In genomic region chr11:134001596-134001995, GRCh38 we compare ENCODE assay signal across 20 cellular contexts. TPM values are rescaled to one million over a fixed set of nuclear protein-coding genes. Genes with fewer than 3 reads are reported as not detected.
A peak's percentile ranks its signal among the peaks of the same experiment; 100 is the strongest.
DNase-seq lines count a peak whose midpoint lies in the region; ATAC-seq lines count a peak whose summit lies in the region.
"Had no signal": no experiment of that assay in that cellular context is flagged by ENCODE, and none has a peak within 500 bp of the region (broad histone marks: within the 10 kb centered on the region; RNA-seq: fewer than 3 reads in every experiment).

No MANE protein-coding gene starts in this region.

- H3K4me3 Mint-ChIP-seq in activated T-helper 17 cell treated with anti-CD3 and anti-CD28 coated beads, Interleukin-2, amount 50 U/mL, for 72 hours: no peak overlapping the region
- H3K4me3 Mint-ChIP-seq: B cell; CD14-positive monocyte; CD4-positive, alpha-beta memory T cell; CD4-positive, CD25-positive, alpha-beta regulatory T cell; CD8-positive, alpha-beta memory T cell had no signal

- H3K36me3 Mint-ChIP-seq in activated T-helper 17 cell treated with anti-CD3 and anti-CD28 coated beads, Interleukin-2, amount 50 U/mL, for 72 hours (ENCODE audit: low read depth): no peaks in the 10 kb centered on the region
- H3K36me3 Mint-ChIP-seq: CD14-positive monocyte; CD4-positive, alpha-beta memory T cell; CD4-positive, CD25-positive, alpha-beta regulatory T cell; CD8-positive, alpha-beta memory T cell had no signal

- H3K9ac ChIP-seq in BLaER1: no peak overlapping the region
- peak overlapping the region; percentile 60 for H3K9ac ChIP-seq in neuronal stem cell (ENCODE audit: low read depth, low read length, poor library complexity)

- no peaks in the 10 kb centered on the region for H3K9me3 ChIP-seq in BLaER1
- H3K9me3 ChIP-seq in neuronal stem cell (replicated peaks in 1 of 2; ENCODE audit: control insufficient read depth in 2 of 2, insufficient read depth in 1 of 2, low read depth in 1 of 2, low read length in 2 of 2): peaks cover 0 to 1% of the 10 kb centered on the region in 2 donors
- H3K9me3 ChIP-seq: A549 had no signal

- H3K36me3 ChIP-seq in BLaER1 (no peaks in the 10 kb centered on the region), neuronal stem cell (replicated peaks in 1 of 2; ENCODE audit: control insufficient read depth in 2 of 2, insufficient read depth in 2 of 2, low read length in 2 of 2) (no peaks in the 10 kb centered on the region)

- ATAC-seq in activated T-helper 17 cell treated with anti-CD3 and anti-CD28 coated beads, Interleukin-2, amount 50 U/mL, for 72 hours (replicated peaks): no peak
- ATAC-seq in HG03097 (IDR thresholded peaks at IDR 0.05; ENCODE audit: low FRiP score, unreplicated experiment): no peak
- no peak for ATAC-seq in HG03354 (IDR thresholded peaks at IDR 0.05; ENCODE audit: poor library complexity, severe bottlenecking, unreplicated experiment)
- ATAC-seq: A549 had no signal

- peak overlapping the region; percentile 72 for H2BK120ac ChIP-seq in neuronal stem cell (ENCODE audit: low read depth, low read length)

- WGBS in neuronal stem cell (ENCODE audit: extremely low coverage in 2 of 2, insufficient read length in 2 of 2, insufficient replicate concordance in 1 of 2), 2 donors: no CpG with 5 or more reads among the region's 6 CpGs

- H3K27me3 ChIP-seq in BLaER1 (no peaks in the 10 kb centered on the region), neuronal stem cell (ENCODE audit: control insufficient read depth in 3 of 3, insufficient read depth in 3 of 3, low read depth in 1 of 3, low read length in 3 of 3) (no peaks in the 10 kb centered on the region)

- no peak overlapping the region for H3K4me3 ChIP-seq in BLaER1
- no peak overlapping the region for H3K4me3 ChIP-seq in neuronal stem cell (ENCODE audit: low read length in 2 of 2)
- H3K4me3 ChIP-seq: A549 had no signal

- no peak overlapping the region for H3K14ac ChIP-seq in neuronal stem cell (ENCODE audit: low read length)

- H3K4me2 ChIP-seq in BLaER1 (peak overlapping the region; percentile 29; the same call in 1 of the 2 replicates), neuronal stem cell (ENCODE audit: insufficient read depth, low read length, poor library complexity, severe bottlenecking) (no peak overlapping the region)
- H3K4me2 ChIP-seq: A549 had no signal

- no peaks in the 10 kb centered on the region for H4K20me1 ChIP-seq in BLaER1

- H2AFZ ChIP-seq in neuronal stem cell (ENCODE audit: low read length): no peak overlapping the region

- peak overlapping the region; percentile 89 for H3K4ac ChIP-seq in neuronal stem cell (ENCODE audit: low read length)

- no peaks in the 10 kb centered on the region for H3K79me1 ChIP-seq in neuronal stem cell (ENCODE audit: low read depth, low read length)

- no peaks in the 10 kb centered on the region for H3K9me3 Mint-ChIP-seq in activated T-helper 17 cell treated with anti-CD3 and anti-CD28 coated beads, Interleukin-2, amount 50 U/mL, for 72 hours
- H3K9me3 Mint-ChIP-seq: CD4-positive, alpha-beta memory T cell; CD8-positive, alpha-beta memory T cell had no signal

- peak overlapping the region; percentile 63 for H2AK5ac ChIP-seq in neuronal stem cell (ENCODE audit: low read depth, low read length)

- H3K4me1 Mint-ChIP-seq in activated T-helper 17 cell treated with anti-CD3 and anti-CD28 coated beads, Interleukin-2, amount 50 U/mL, for 72 hours: no peaks in the 10 kb centered on the region
- H3K4me1 Mint-ChIP-seq: B cell; CD14-positive monocyte; CD4-positive, alpha-beta memory T cell; CD4-positive, CD25-positive, alpha-beta regulatory T cell; CD8-positive, alpha-beta memory T cell had no signal

- H3K27me3 Mint-ChIP-seq in activated T-helper 17 cell treated with anti-CD3 and anti-CD28 coated beads, Interleukin-2, amount 50 U/mL, for 72 hours: no peaks in the 10 kb centered on the region

- peak overlapping the region; percentile 38 for H3K18ac ChIP-seq in neuronal stem cell (ENCODE audit: low read length)

- H4K8ac ChIP-seq in neuronal stem cell (ENCODE audit: low read depth, low read length): no peak overlapping the region

- H3K23ac ChIP-seq in neuronal stem cell (ENCODE audit: low read depth, low read length, poor library complexity): peak overlapping the region; percentile 80

- H2BK15ac ChIP-seq in neuronal stem cell (ENCODE audit: low read length): no peak overlapping the region

- H3K27ac ChIP-seq in BLaER1 (no peak overlapping the region; the same call in 1 of the 2 replicates), neuronal stem cell (replicated peaks; ENCODE audit: low read length) (no peak overlapping the region)
- H3K27ac ChIP-seq: 22Rv1, A549 had no signal

- H3K4me1 ChIP-seq in BLaER1: peaks cover 53% of the 10 kb centered on the region
- no peaks in the 10 kb centered on the region for H3K4me1 ChIP-seq in neuronal stem cell (ENCODE audit: control insufficient read depth in 2 of 2, insufficient read depth in 1 of 2, low read depth in 1 of 2, low read length in 2 of 2)
- H3K4me1 ChIP-seq: A549 had no signal

- no peak for DNase-seq in neuronal stem cell (ENCODE audit: low spot score)
- DNase-seq in DMS153 treated with DMSO at 0.1 percent for 48 hours (lab: John Stamatoyannopoulos, UW; ENCODE audit: unreplicated experiment): no peak
- DNase-seq: AML-193; C1 segment of cervical spinal cord; CD4-positive, alpha-beta memory T cell; CD4-positive, CD25-positive, alpha-beta regulatory T cell; CD8-positive, alpha-beta memory T cell; COR-L47; DMS 273 treated with DMSO at 0.1 percent for 48 hours; DMS153; DMS79 treated with DMSO at 0.1 percent for 48 hours; GF-D8 had no signal

- peak overlapping the region; percentile 85 for H4K91ac ChIP-seq in neuronal stem cell (ENCODE audit: low read depth, low read length, poor library complexity)

- peak overlapping the region; percentile 66 for H2BK5ac ChIP-seq in neuronal stem cell (ENCODE audit: low read length)

- H3K27ac Mint-ChIP-seq in activated T-helper 17 cell treated with anti-CD3 and anti-CD28 coated beads, Interleukin-2, amount 50 U/mL, for 72 hours: peak overlapping the region; percentile 29
- H3K27ac Mint-ChIP-seq: B cell; CD14-positive monocyte; CD4-positive, alpha-beta memory T cell had no signal

- H2BK12ac ChIP-seq in neuronal stem cell (ENCODE audit: low read length): no peak overlapping the region

RNA-seq across cellular contexts. Expression of gene IGSF9B, which starts 44.8 kb away (rescaled TPM):
- 100 to 1,000 TPM in 1 of 2 donors, 10 to 100 TPM in 1; 25.4 to 279 TPM for total RNA-seq in activated T-helper 17 cell treated with anti-CD3 and anti-CD28 coated beads, Interleukin-2, amount 50 U/mL, for 72 hours
- polyA plus RNA-seq in neuronal stem cell (2013, experiment 1 of 2): 3.9 TPM
- polyA plus RNA-seq in neuronal stem cell (2013, experiment 2 of 2): 3.8 TPM
- polyA plus RNA-seq: CD14-positive monocyte had no signal
